Comparison of ENCODE assay signal across 31 cellular contexts in genomic region chr2:11332596-11332995, GRCh38.
"Had no signal": no experiment of that assay in that cellular context is flagged by ENCODE, and none has a peak within 500 bp of the region (broad histone marks: within the 10 kb centered on the region; RNA-seq: fewer than 3 reads in every experiment).

No MANE protein-coding gene starts in this region.

- H3K27ac ChIP-seq: ascending aorta, breast epithelium, cardiac muscle cell, coronary artery, dorsolateral prefrontal cortex, heart left ventricle had no signal

- H3K4me1 Mint-ChIP-seq: activated naive CD8-positive, alpha-beta T cell treated with anti-CD3 and anti-CD28 coated beads, Interleukin-2, amount 10 ng/mL, durations not matched to agents 7 days and 5 days; endodermal cell had no signal

- H3K36me3 Mint-ChIP-seq: activated naive CD4-positive, alpha-beta T cell treated with anti-CD3 and anti-CD28 coated beads, Interleukin-2, amount 10 ng/mL, durations not matched to agents 7 days and 5 days; activated naive CD4-positive, alpha-beta T cell treated with anti-CD3 and anti-CD28 coated beads, Interleukin-2, amount 50 U/mL, for 72 hours had no signal

- H3K4me1 ChIP-seq: breast epithelium had no signal

- H3K4me3 ChIP-seq: ascending aorta, breast epithelium, cardiac muscle cell, coronary artery, dorsolateral prefrontal cortex, heart left ventricle had no signal

- DNase-seq: activated CD4-positive, alpha-beta memory T cell treated with anti-CD3 and anti-CD28 coated beads, Interleukin-2, amount 10 ng/mL, durations not matched to agents 7 days and 5 days; activated CD4-positive, alpha-beta T cell treated with anti-CD3 and anti-CD28 coated beads for 36 hours; activated CD4-positive, alpha-beta T cell treated with anti-CD3 and anti-CD28 coated beads, Interleukin-2, amount 10 ng/mL, durations not matched to agents 24 days and 14 days; activated CD4-positive, CD25-positive, alpha-beta regulatory T cell; activated CD4-positive, CD25-positive, alpha-beta regulatory T cell treated with anti-CD3 and anti-CD28 coated beads, Interleukin-2, amount 50 U/mL, for 72 hours; activated CD8-positive, alpha-beta memory T cell treated with anti-CD3 and anti-CD28 coated beads, Interleukin-2, amount 50 U/mL, for 48 hours; activated gamma-delta T cell; activated naive CD4-positive, alpha-beta T cell; activated naive CD4-positive, alpha-beta T cell treated with anti-CD3 and anti-CD28 coated beads, Interleukin-2, amount 10 ng/mL, durations not matched to agents 7 days and 5 days; activated naive CD8-positive, alpha-beta T cell treated with anti-CD3 and anti-CD28 coated beads, Interleukin-2, amount 10 ng/mL, durations not matched to agents 7 days and 5 days; activated T-cell treated with anti-CD3 and anti-CD28 coated beads for 4 hours; activated T-cell treated with anti-CD3 and anti-CD28 coated beads, Interleukin-2, amount 50 U/mL, for 24 hours; activated T-cell treated with anti-CD3 and anti-CD28 coated beads, Interleukin-2, amount 50 U/mL, for 72 hours; central memory CD4-positive, alpha-beta T cell; cerebellar nuclear complex; dorsolateral prefrontal cortex; effector memory CD4-positive, alpha-beta T cell; endodermal cell; foreskin fibroblast; glutamatergic neuron; heart left ventricle; T-helper 2 cell had no signal

- H3K36me3 ChIP-seq: ascending aorta, breast epithelium, cardiac muscle cell, heart left ventricle had no signal

- H3K9me3 ChIP-seq: breast epithelium had no signal

- ATAC-seq: activated CD4-positive, alpha-beta T cell treated with anti-CD3 and anti-CD28 coated beads for 36 hours; activated naive CD4-positive, alpha-beta T cell treated with anti-CD3 and anti-CD28 coated beads, Interleukin-2, amount 50 U/mL, for 72 hours; activated T-cell treated with anti-CD3 and anti-CD28 coated beads, Interleukin-2, amount 50 U/mL, for 72 hours; esophagus mucosa; heart left ventricle had no signal

- H3K4me3 Mint-ChIP-seq: activated CD4-positive, alpha-beta memory T cell treated with anti-CD3 and anti-CD28 coated beads, Interleukin-2, amount 10 ng/mL, durations not matched to agents 7 days and 5 days; activated CD4-positive, alpha-beta T cell treated with anti-CD3 and anti-CD28 coated beads for 36 hours; activated CD4-positive, alpha-beta T cell treated with anti-CD3 and anti-CD28 coated beads, Interleukin-2, amount 10 ng/mL, durations not matched to agents 24 days and 14 days; activated naive CD4-positive, alpha-beta T cell treated with anti-CD3 and anti-CD28 coated beads, Interleukin-2, amount 10 ng/mL, durations not matched to agents 7 days and 5 days; activated naive CD8-positive, alpha-beta T cell treated with anti-CD3 and anti-CD28 coated beads, Interleukin-2, amount 10 ng/mL, durations not matched to agents 7 days and 5 days; activated T-cell treated with anti-CD3 and anti-CD28 coated beads, Interleukin-2, amount 50 U/mL, for 24 hours; activated T-cell treated with anti-CD3 and anti-CD28 coated beads, Interleukin-2, amount 50 U/mL, for 72 hours; brain; dendritic cell treated with granulocyte-macrophage colony-stimulating factor and Interleukin-4, amounts not matched to agents 40 ng/mL and 50 ng/mL, for 4 days; endodermal cell had no signal

- H3K27me3 ChIP-seq: ascending aorta, breast epithelium, cardiac muscle cell, dorsolateral prefrontal cortex, heart left ventricle had no signal

- H3K27me3 Mint-ChIP-seq: activated CD4-positive, alpha-beta memory T cell treated with anti-CD3 and anti-CD28 coated beads, Interleukin-2, amount 10 ng/mL, durations not matched to agents 7 days and 5 days; activated CD4-positive, alpha-beta T cell treated with anti-CD3 and anti-CD28 coated beads for 36 hours; activated CD4-positive, alpha-beta T cell treated with anti-CD3 and anti-CD28 coated beads, Interleukin-2, amount 10 ng/mL, durations not matched to agents 24 days and 14 days; activated naive CD4-positive, alpha-beta T cell treated with anti-CD3 and anti-CD28 coated beads, Interleukin-2, amount 10 ng/mL, durations not matched to agents 7 days and 5 days; activated naive CD8-positive, alpha-beta T cell treated with anti-CD3 and anti-CD28 coated beads, Interleukin-2, amount 10 ng/mL, durations not matched to agents 7 days and 5 days; activated T-cell treated with anti-CD3 and anti-CD28 coated beads, Interleukin-2, amount 50 U/mL, for 24 hours; brain; dendritic cell treated with granulocyte-macrophage colony-stimulating factor and Interleukin-4, amounts not matched to agents 40 ng/mL and 50 ng/mL, for 4 days had no signal

- FAIRE-seq: frontal cortex had no signal

- H3K27ac Mint-ChIP-seq: activated CD4-positive, alpha-beta memory T cell treated with anti-CD3 and anti-CD28 coated beads, Interleukin-2, amount 10 ng/mL, durations not matched to agents 7 days and 5 days; activated CD4-positive, alpha-beta T cell treated with anti-CD3 and anti-CD28 coated beads for 36 hours; activated CD4-positive, alpha-beta T cell treated with anti-CD3 and anti-CD28 coated beads, Interleukin-2, amount 10 ng/mL, durations not matched to agents 24 days and 14 days; activated naive CD4-positive, alpha-beta T cell treated with anti-CD3 and anti-CD28 coated beads, Interleukin-2, amount 10 ng/mL, durations not matched to agents 7 days and 5 days; activated naive CD4-positive, alpha-beta T cell treated with anti-CD3 and anti-CD28 coated beads, Interleukin-2, amount 50 U/mL, for 72 hours; activated naive CD8-positive, alpha-beta T cell treated with anti-CD3 and anti-CD28 coated beads, Interleukin-2, amount 10 ng/mL, durations not matched to agents 7 days and 5 days; activated T-cell treated with anti-CD3 and anti-CD28 coated beads, Interleukin-2, amount 50 U/mL, for 24 hours; activated T-cell treated with anti-CD3 and anti-CD28 coated beads, Interleukin-2, amount 50 U/mL, for 72 hours; brain; dendritic cell treated with granulocyte-macrophage colony-stimulating factor and Interleukin-4, amounts not matched to agents 40 ng/mL and 50 ng/mL, for 4 days; endodermal cell had no signal

- H3K9me3 Mint-ChIP-seq: activated CD4-positive, alpha-beta T cell treated with anti-CD3 and anti-CD28 coated beads, Interleukin-2, amount 10 ng/mL, durations not matched to agents 24 days and 14 days; activated naive CD4-positive, alpha-beta T cell treated with anti-CD3 and anti-CD28 coated beads, Interleukin-2, amount 10 ng/mL, durations not matched to agents 7 days and 5 days had no signal
